In genomic region chr19:38690832-38691231, GRCh38 we compare ENCODE assay signal across 11 cellular contexts. TPM values are rescaled to one million over a fixed set of nuclear protein-coding genes. Genes with fewer than 3 reads are reported as not detected.
DNase-seq lines count a peak whose midpoint lies in the region; FAIRE-seq and TF ChIP-seq lines count a peak whose summit lies in the region.
"Had no signal": no experiment of that assay in that cellular context is flagged by ENCODE, and none has a peak within 500 bp of the region (broad histone marks: within the 10 kb centered on the region; RNA-seq: fewer than 3 reads in every experiment).

No MANE protein-coding gene starts in this region.

- WGBS in adrenal gland, 4 donors = 85 to 90% (median 87%) methylated on average over 7 of the region's 7 CpGs
- whole genome bisulfite sequencing in smooth muscle cell (ENCODE audit: low lambda C conversion rate) = 78% methylated on average over 7 of the region's 7 CpGs

- TF ChIP-seq CTCF in adrenal gland (IDR thresholded peaks at IDR 0.05) (no peak), kidney (IDR thresholded peaks at IDR 0.05; ENCODE audit: borderline replicate concordance, extremely low read depth, insufficient read depth) (no peak), smooth muscle cell (IDR thresholded peaks at IDR 0.05; ENCODE audit: borderline replicate concordance, insufficient read depth, poor library complexity, severe bottlenecking) (no peak)

- peaks cover 32% of the 10 kb centered on the region for H3F3A ChIP-seq in smooth muscle cell (ENCODE audit: low read depth)

- no peak overlapping the region for H2AFZ ChIP-seq in smooth muscle cell (ENCODE audit: low read depth)

- no peak for TF ChIP-seq POLR2A in adrenal gland (IDR thresholded peaks at IDR 0.05)

- no peak overlapping the region for H3K4me2 ChIP-seq in smooth muscle cell

- intact Hi-C loops in adrenal gland (cut with DNase I) = no loop called here
- intact Hi-C loops in kidney (cut with DNase I) = no loop called here

- no peaks in the 10 kb centered on the region for H3K9me3 ChIP-seq in adrenal gland (replicated peaks in 1 of 3)
- no peaks in the 10 kb centered on the region for H3K9me3 ChIP-seq in kidney (ENCODE audit: control insufficient read depth in 1 of 2, low read length in 2 of 2)
- H3K9me3 ChIP-seq in smooth muscle cell (replicated peaks; ENCODE audit: low read depth) = no peaks in the 10 kb centered on the region

- H3K4me3 ChIP-seq in adrenal gland = no peak overlapping the region
- no peak overlapping the region for H3K4me3 ChIP-seq in kidney (ENCODE audit: low read length in 2 of 2)
- no peak overlapping the region for H3K4me3 ChIP-seq in smooth muscle cell

- H3K27ac ChIP-seq in adrenal gland (peak overlapping the region in 4 of 5 donors; percentile 18 to 88 (median 48)), kidney (ENCODE audit: low read depth in 2 of 2, low read length in 2 of 2) (peak overlapping the region; percentile 68 to 96), smooth muscle cell (ENCODE audit: low read depth) (peak overlapping the region; percentile 100)

- no peaks in the 10 kb centered on the region for H3K36me3 ChIP-seq in adrenal gland (replicated peaks in 1 of 2)
- no peaks in the 10 kb centered on the region for H3K36me3 ChIP-seq in kidney (ENCODE audit: control insufficient read depth in 1 of 2, insufficient read depth in 2 of 2, low read length in 2 of 2)
- H3K36me3 ChIP-seq in smooth muscle cell (ENCODE audit: low read depth) = no peaks in the 10 kb centered on the region

- no peak for FAIRE-seq in kidney (lab: Jason Lieb, UNC)

- no peaks in the 10 kb centered on the region for H3K27me3 ChIP-seq in adrenal gland
- H3K27me3 ChIP-seq in smooth muscle cell (ENCODE audit: low read depth) = no peaks in the 10 kb centered on the region

- peak overlapping the region in 1 of 2 donors; percentile 88 for H3K9ac ChIP-seq in kidney (ENCODE audit: low read length in 2 of 2)
- H3K9ac ChIP-seq in smooth muscle cell (ENCODE audit: low read depth) = peak overlapping the region; percentile 44

- H3K79me2 ChIP-seq in smooth muscle cell (ENCODE audit: low read depth) = peaks cover 86% of the 10 kb centered on the region

- peak; percentile 31 for DNase-seq in EH (ENCODE audit: low read depth)
- no peak for DNase-seq in adrenal gland
- no peak for DNase-seq in kidney
- no peak for DNase-seq in smooth muscle cell (lab: John Stamatoyannopoulos, UW; ENCODE audit: unreplicated experiment)
- DNase-seq in occipital lobe (lab: John Stamatoyannopoulos, UW) = no peak
- no peak for DNase-seq in SIG-M5 treated with dmso at 0.1 percent for 504 hours (lab: John Stamatoyannopoulos, UW; ENCODE audit: unreplicated experiment)
- DNase-seq in activated CD4-positive, alpha-beta T cell treated with anti-CD3 and anti-CD28 coated beads, Interleukin-2, amount 50 U/mL, for 48 hours = no peak
- no peak for DNase-seq in OCI-M2 (lab: John Stamatoyannopoulos, UW; ENCODE audit: unreplicated experiment)
- DNase-seq: activated T-cell treated with anti-CD3 and anti-CD28 coated beads, Interleukin-2, amount 50 U/mL, for 4 hours; foreskin melanocyte; NCI-H146 had no signal

- peaks cover 31% of the 10 kb centered on the region for H4K20me1 ChIP-seq in smooth muscle cell (ENCODE audit: low read depth)

- H3K4me1 ChIP-seq in adrenal gland (replicated peaks in 1 of 2) (peaks cover 59 to 84% of the 10 kb centered on the region in 2 donors), kidney (ENCODE audit: control insufficient read depth in 1 of 2, insufficient read depth in 1 of 2, low read depth in 1 of 2, low read length in 2 of 2) (peaks cover 66 to 78% of the 10 kb centered on the region in 2 donors), smooth muscle cell (ENCODE audit: low read depth) (peaks cover 29% of the 10 kb centered on the region)

RNA-seq across cellular contexts. Expression of gene ACTN4, which starts 43.4 kb away (rescaled TPM):
- total RNA-seq in adrenal gland (100 to 1,000 TPM; 430 to 773 (median 575) TPM), kidney (606 TPM), smooth muscle cell (311 TPM in 2 replicates), occipital lobe (53.2 TPM)
- polyA plus RNA-seq in adrenal gland (100 to 1,000 TPM; 148 to 586 (median 554) TPM), kidney (ENCODE audit: insufficient read depth, low read depth, low replicate concordance) (231 TPM), smooth muscle cell (53.8 and 60.4 TPM in 2 replicates)

RNA-seq across cellular contexts. Expression of gene CAPN12, which starts 53.4 kb away (rescaled TPM):
- total RNA-seq in adrenal gland (1 to 10 TPM in 5 of 8 donors, under 1 TPM in 2, not detected in 1; 0.39 to 5.0 (median 3.7) TPM), kidney (31.1 TPM), smooth muscle cell (3.2 and 5.5 TPM in 2 replicates), occipital lobe (not detected)
- polyA plus RNA-seq in adrenal gland (10 to 100 TPM in 2 of 3 donors, under 1 TPM in 1; 0.68 to 23.1 (median 11.2) TPM), kidney (ENCODE audit: insufficient read depth, low read depth, low replicate concordance) (27.1 TPM), smooth muscle cell (1.4 and 6.5 TPM in 2 replicates)

Comparison
In these comparisons a context has a peak if more than half of its experiments do, and no peak if none do; other contexts are left out.
1. H3K27ac ChIP-seq: peak in every context shown above with its lines; median percentile 100 in smooth muscle cell; 82 in kidney; 48 in adrenal gland.